24 cellular contexts compared by ENCODE assay signal in genomic region chr5:82664711-82665110, GRCh38.
DNase-seq lines count a peak whose midpoint lies in the region; ATAC-seq and TF ChIP-seq lines count a peak whose summit lies in the region.
"Had no signal": no experiment of that assay in that cellular context is flagged by ENCODE, and none has a peak within 500 bp of the region (broad histone marks: within the 10 kb centered on the region; RNA-seq: fewer than 3 reads in every experiment).

No MANE protein-coding gene starts in this region.

- no peaks in the 10 kb centered on the region for H3K27me3 ChIP-seq in GM23338 (ENCODE audit: insufficient read depth)
- no peaks in the 10 kb centered on the region for H3K27me3 ChIP-seq in prostate gland (replicated peaks; ENCODE audit: insufficient read depth)
- H3K27me3 ChIP-seq: heart right ventricle, pancreas, SJSA1, suprapubic skin, uterus had no signal

- no peaks in the 10 kb centered on the region for H3K9me3 Mint-ChIP-seq in GM23338
- H3K9me3 Mint-ChIP-seq in WTC11: no peaks in the 10 kb centered on the region
- H3K9me3 Mint-ChIP-seq: activated T-helper 2 cell treated with anti-CD3 and anti-CD28 coated beads, Interferon-gamma antibody, Interleukin-2, Interleukin-4, amounts not matched to agents 10 μg/mL and 5 μg/mL and 100 μg/mL, durations not matched to agents 14 hours and 24 hours and 36 hours; mesothelial cell of epicardium; naive thymus-derived CD8-positive, alpha-beta T cell had no signal

- no peaks in the 10 kb centered on the region for H4K20me1 ChIP-seq in GM23338 (replicated peaks; ENCODE audit: insufficient read depth)

- H3K79me2 ChIP-seq in GM23338 (replicated peaks; ENCODE audit: insufficient read depth): no peaks in the 10 kb centered on the region

- H3K4me2 ChIP-seq in GM23338: no peak overlapping the region

- H3K36me3 Mint-ChIP-seq in GM23338 (ENCODE audit: low read depth): no peaks in the 10 kb centered on the region
- no peaks in the 10 kb centered on the region for H3K36me3 Mint-ChIP-seq in WTC11
- H3K36me3 Mint-ChIP-seq: mesothelial cell of epicardium; naive thymus-derived CD8-positive, alpha-beta T cell had no signal

- H3F3A ChIP-seq in GM23338 (replicated peaks; ENCODE audit: low read depth): no peaks in the 10 kb centered on the region

- no peak overlapping the region for H2AFZ ChIP-seq in GM23338

- TF ChIP-seq CTCF in GM23338 (conservative IDR thresholded peaks at IDR 0.05; ENCODE audit: low read depth in 2 of 2) (no peak), WTC11 (IDR thresholded peaks at IDR 0.05) (no peak), prostate gland (IDR thresholded peaks at IDR 0.05) (no peak)

- H3K36me3 ChIP-seq in GM23338 (ENCODE audit: insufficient read depth) (no peaks in the 10 kb centered on the region), prostate gland (no peaks in the 10 kb centered on the region)
- H3K36me3 ChIP-seq: heart right ventricle, left ventricle myocardium inferior, pancreas, SJSA1, suprapubic skin, uterus, WERI-Rb-1 had no signal

- 31% methylated on average over 4 of the region's 4 CpGs for WGBS in prostate gland

- H3K4me3 Mint-ChIP-seq in GM23338 (no peak overlapping the region), WTC11 (no peak overlapping the region)
- H3K4me3 Mint-ChIP-seq: mesothelial cell of epicardium; naive thymus-derived CD8-positive, alpha-beta T cell had no signal

- H3K27me3 Mint-ChIP-seq in GM23338 (ENCODE audit: insufficient read depth, low read depth, poor library complexity): no peaks in the 10 kb centered on the region
- H3K27me3 Mint-ChIP-seq in WTC11 (ENCODE audit: low read depth): no peaks in the 10 kb centered on the region

- CTCF ChIA-PET in WTC11 (lab: Charles Lee): no interaction called here

- H3K4me1 Mint-ChIP-seq in GM23338 (no peaks in the 10 kb centered on the region), WTC11 (peaks cover 10% of the 10 kb centered on the region; the same call in 1 of the 2 replicates)

- DNase-seq in COLO668 (lab: John Stamatoyannopoulos, UW; ENCODE audit: unreplicated experiment) (peak; percentile 59), GM23338 (ENCODE audit: low spot score) (no peak), NCI-H748 (lab: John Stamatoyannopoulos, UW; ENCODE audit: unreplicated experiment) (peak; percentile 94), WTC11 (ENCODE audit: low spot score) (no peak), HuH-7.5 (ENCODE audit: low spot score) (no peak), ureter (ENCODE audit: low spot score) (no peak), prostate gland (ENCODE audit: low spot score) (no peak)
- DNase-seq in activated CD4-positive, alpha-beta T cell treated with anti-CD3 and anti-CD28 coated beads for 4 hours: no peak
- DNase-seq: cerebellar nuclear complex; H7; heart right ventricle; KG1; left ventricle myocardium inferior; naive thymus-derived CD8-positive, alpha-beta T cell; NCI-H526 treated with DMSO at 0.1 percent for 48 hours; pancreas; uterus; WERI-Rb-1 had no signal

- H3K4me1 ChIP-seq in GM23338 (ENCODE audit: insufficient read depth) (peaks cover 5% of the 10 kb centered on the region; the same call in 1 of the 2 replicates), prostate gland (replicated peaks) (no peaks in the 10 kb centered on the region)
- H3K4me1 ChIP-seq: heart right ventricle, left ventricle myocardium inferior, pancreas, uterus had no signal

- intact Hi-C loops in prostate gland (cut with DNase I): no loop called here

- no peak for TF ChIP-seq POLR2A in prostate gland (IDR thresholded peaks at IDR 0.05)

- POLR2A ChIA-PET in WTC11 (lab: Charles Lee): no interaction called here

- H3K27ac ChIP-seq in GM23338 (ENCODE audit: low read depth): no peak overlapping the region; the same call in 1 of the 2 replicates
- no peak overlapping the region for H3K27ac ChIP-seq in prostate gland
- H3K27ac ChIP-seq: C4-2B, epithelial cell of prostate, heart right ventricle, left ventricle myocardium inferior, pancreas, SJSA1, suprapubic skin, uterus, WERI-Rb-1 had no signal

- no peak overlapping the region for H3K4me3 ChIP-seq in GM23338
- H3K4me3 ChIP-seq in prostate gland: no peak overlapping the region
- H3K4me3 ChIP-seq: heart right ventricle, left ventricle myocardium inferior, pancreas, SJSA1, suprapubic skin, uterus had no signal

- H3K27ac Mint-ChIP-seq in GM23338 (no peak overlapping the region), WTC11 (no peak overlapping the region)
- H3K27ac Mint-ChIP-seq: activated T-helper 2 cell treated with anti-CD3 and anti-CD28 coated beads, Interferon-gamma antibody, Interleukin-2, Interleukin-4, amounts not matched to agents 10 μg/mL and 5 μg/mL and 100 μg/mL, durations not matched to agents 14 hours and 24 hours and 36 hours; mesothelial cell of epicardium; naive thymus-derived CD8-positive, alpha-beta T cell had no signal

- peaks cover 14% of the 10 kb centered on the region for H3K9me2 ChIP-seq in GM23338 (ENCODE audit: insufficient read depth)

- ATAC-seq in GM23338: peak; percentile 27; the same call in 1 of the 3 replicates
- ATAC-seq in WTC11: peak; percentile 65; the same call in 1 of the 2 replicates
- ATAC-seq: heart right ventricle; naive thymus-derived CD8-positive, alpha-beta T cell had no signal

- H3K9me3 ChIP-seq in prostate gland: no peaks in the 10 kb centered on the region
- H3K9me3 ChIP-seq: heart right ventricle, left ventricle myocardium inferior, pancreas, SJSA1, suprapubic skin, uterus had no signal

TF ChIP-seq in GM23338, 12 proteins besides CTCF, POLR2A, EP300 and RAD21:
- TF ChIP-seq ZNF114 (CRISPR knock-in tag; IDR thresholded peaks at IDR 0.05): no peak
TF ChIP-seq in GM23338: peak in this region for 0.

TF ChIP-seq in WTC11, 78 proteins besides CTCF, POLR2A, EP300 and RAD21:
- TF ChIP-seq MYBL2 (CRISPR knock-in tag; IDR thresholded peaks at IDR 0.05) (no peak), ZNF219 (CRISPR knock-in tag; IDR thresholded peaks at IDR 0.05; ENCODE audit: borderline replicate concordance) (no peak), KAT7 (CRISPR knock-in tag; IDR thresholded peaks at IDR 0.05; ENCODE audit: borderline replicate concordance) (no peak), TP53 (CRISPR knock-in tag; IDR thresholded peaks at IDR 0.05) (no peak), ZNF396 (CRISPR knock-in tag; IDR thresholded peaks at IDR 0.05; ENCODE audit: borderline replicate concordance) (no peak), FOXJ3 (CRISPR knock-in tag; IDR thresholded peaks at IDR 0.05; ENCODE audit: borderline replicate concordance) (no peak), GTF2I (CRISPR knock-in tag; conservative IDR thresholded peaks at IDR 0.05) (no peak), HMGA2 (CRISPR knock-in tag; IDR thresholded peaks at IDR 0.05) (no peak), NFATC4 (CRISPR knock-in tag; IDR thresholded peaks at IDR 0.05) (no peak)

Comparison
In these comparisons a context has a peak if more than half of its experiments do, and no peak if none do; other contexts are left out.
1. DNase-seq: peak in COLO668 (single experiment) and NCI-H748 (single experiment); none in GM23338 (single experiment), WTC11 (single experiment), HuH-7.5 (single experiment), ureter (single experiment), prostate gland (single experiment) and activated CD4-positive, alpha-beta T cell treated with anti-CD3 and anti-CD28 coated beads for 4 hours (0 of 2).